ENCODE assay signal across 16 cellular contexts in genomic region chr1:71861022-71861421, GRCh38.
A peak's percentile ranks its signal among the peaks of the same experiment; 100 is the strongest.
DNase-seq lines count a peak whose midpoint lies in the region; ATAC-seq, FAIRE-seq and TF ChIP-seq lines count a peak whose summit lies in the region.
"Had no signal": no experiment of that assay in that cellular context is flagged by ENCODE, and none has a peak within 500 bp of the region (broad histone marks: within the 10 kb centered on the region; RNA-seq: fewer than 3 reads in every experiment).

No MANE protein-coding gene starts in this region.

- H3K9me1 ChIP-seq in keratinocyte (ENCODE audit: control insufficient read depth, extremely low read depth, insufficient read depth, low read length): no peaks in the 10 kb centered on the region

- CTCF ChIA-PET in HCT116 (lab: Charles Lee): no interaction called here
- CTCF ChIA-PET in activated CD8-positive, alpha-beta memory T cell treated with anti-CD3 and anti-CD28 coated beads, Interleukin-2, amount 10 ng/mL, durations not matched to agents 7 days and 5 days (lab: Charles Lee): no interaction called here

- ATAC-seq in HCT116: no peak
- ATAC-seq in activated CD8-positive, alpha-beta memory T cell treated with anti-CD3 and anti-CD28 coated beads, Interleukin-2, amount 10 ng/mL, durations not matched to agents 7 days and 5 days: no peak
- ATAC-seq: left lung had no signal

- H3K9me2 ChIP-seq in HCT116 (ENCODE audit: insufficient read depth): no peaks in the 10 kb centered on the region

- H3K4me2 ChIP-seq in HCT116 (ENCODE audit: low read length) (no peak overlapping the region), keratinocyte (ENCODE audit: control insufficient read depth, extremely low read depth, insufficient read depth, low read depth, low read length) (peak overlapping the region; percentile 20)
- H3K4me2 ChIP-seq: neural progenitor cell had no signal

- H4K20me1 ChIP-seq in HCT116 (ENCODE audit: insufficient read depth): no peaks in the 10 kb centered on the region
- no peaks in the 10 kb centered on the region for H4K20me1 ChIP-seq in keratinocyte (ENCODE audit: control insufficient read depth, extremely low read depth, insufficient read depth, low read length)

- H3K27ac ChIP-seq in HCT116 (ENCODE audit: low read depth, low read length) (no peak overlapping the region), keratinocyte (ENCODE audit: control insufficient read depth, insufficient read depth, low read length) (peak overlapping the region; percentile 1)
- H3K27ac ChIP-seq: left lung, neural progenitor cell had no signal

- no peaks in the 10 kb centered on the region for H3K36me3 ChIP-seq in HCT116 (ENCODE audit: control insufficient read depth in 1 of 2, insufficient read depth in 2 of 2, low read length in 2 of 2)
- H3K36me3 ChIP-seq in keratinocyte (ENCODE audit: control insufficient read depth in 2 of 2, extremely low read depth in 1 of 2, insufficient read depth in 2 of 2, low read length in 2 of 2): no peaks in the 10 kb centered on the region
- H3K36me3 ChIP-seq: left lung, neural progenitor cell had no signal

- intact Hi-C loops in HCT116 (cut with micrococcal nuclease): no loop called here

- peaks cover 5 to 7% of the 10 kb centered on the region in 2 experiments; a peak in 2 of 4 replicates for H3K9me3 ChIP-seq in HCT116 (ENCODE audit: control insufficient read depth in 1 of 2, insufficient read depth in 1 of 2, low read depth in 1 of 2, low read length in 2 of 2)
- no peaks in the 10 kb centered on the region for H3K9me3 ChIP-seq in keratinocyte (ENCODE audit: control insufficient read depth, low read depth, low read length)
- H3K9me3 ChIP-seq: left lung had no signal

- H3K27me3 Mint-ChIP-seq in activated CD8-positive, alpha-beta memory T cell treated with anti-CD3 and anti-CD28 coated beads, Interleukin-2, amount 10 ng/mL, durations not matched to agents 7 days and 5 days: no peaks in the 10 kb centered on the region
- H3K27me3 Mint-ChIP-seq: activated naive CD4-positive, alpha-beta T cell treated with anti-CD3 and anti-CD28 coated beads, Interleukin-2, amount 10 ng/mL, durations not matched to agents 7 days and 5 days; IgD-negative memory B cell had no signal

- H3K27me3 ChIP-seq in HCT116 (ENCODE audit: insufficient read depth, low read length) (no peaks in the 10 kb centered on the region), keratinocyte (ENCODE audit: control insufficient read depth, extremely low read depth, insufficient read depth, low read length) (no peaks in the 10 kb centered on the region)
- H3K27me3 ChIP-seq: left lung, neural progenitor cell had no signal

- H3K79me2 ChIP-seq in HCT116 (ENCODE audit: insufficient read depth, low read length): no peaks in the 10 kb centered on the region
- H3K79me2 ChIP-seq in keratinocyte (ENCODE audit: control insufficient read depth, insufficient read depth, low read length): no peaks in the 10 kb centered on the region

- no peaks in the 10 kb centered on the region for H3K36me3 Mint-ChIP-seq in activated CD8-positive, alpha-beta memory T cell treated with anti-CD3 and anti-CD28 coated beads, Interleukin-2, amount 10 ng/mL, durations not matched to agents 7 days and 5 days
- H3K36me3 Mint-ChIP-seq: activated naive CD4-positive, alpha-beta T cell treated with anti-CD3 and anti-CD28 coated beads, Interleukin-2, amount 10 ng/mL, durations not matched to agents 7 days and 5 days; IgD-negative memory B cell; neural progenitor cell had no signal

- H2AFZ ChIP-seq in HCT116 (ENCODE audit: low read depth, low read length, poor library complexity, severe bottlenecking) (no peak overlapping the region), keratinocyte (ENCODE audit: control insufficient read depth, low read length) (no peak overlapping the region)
- H2AFZ ChIP-seq: neural progenitor cell had no signal

- peak; percentile 9 for DNase-seq in CD1c-positive myeloid dendritic cell (ENCODE audit: extremely low spot score)
- DNase-seq in HCT116 (ENCODE audit: low read depth, low spot score): no peak
- DNase-seq in amniotic stem cell (lab: John Stamatoyannopoulos, UW): peak; percentile 10
- DNase-seq in keratinocyte (ENCODE audit: low read depth, low spot score): peak; percentile 7
- DNase-seq in activated CD8-positive, alpha-beta memory T cell treated with anti-CD3 and anti-CD28 coated beads, Interleukin-2, amount 10 ng/mL, durations not matched to agents 7 days and 5 days: no peak
- DNase-seq in stimulated activated CD8-positive, alpha-beta memory T cell treated with anti-CD3 and anti-CD28 coated beads, Interleukin-4, amount 100 ng/mL, for 48 hours: no peak
- no peak for DNase-seq in NCI-H2029 treated with DMSO at 0.1 percent for 48 hours (lab: John Stamatoyannopoulos, UW)
- no peak for DNase-seq in ecto neural progenitor cell (ENCODE audit: low spot score)
- DNase-seq: activated CD4-positive, alpha-beta T cell treated with anti-CD3 and anti-CD28 coated beads, Interleukin-2, amount 50 U/mL, for 1 hour; activated naive CD4-positive, alpha-beta T cell treated with anti-CD3 and anti-CD28 coated beads, Interleukin-2, amount 10 ng/mL, durations not matched to agents 7 days and 5 days; glutamatergic neuron; left lung; NCI-H187 treated with DMSO at 0.1 percent for 48 hours had no signal

- H3K4me1 Mint-ChIP-seq in activated CD8-positive, alpha-beta memory T cell treated with anti-CD3 and anti-CD28 coated beads, Interleukin-2, amount 10 ng/mL, durations not matched to agents 7 days and 5 days: no peaks in the 10 kb centered on the region
- H3K4me1 Mint-ChIP-seq: activated naive CD4-positive, alpha-beta T cell treated with anti-CD3 and anti-CD28 coated beads, Interleukin-2, amount 10 ng/mL, durations not matched to agents 7 days and 5 days; IgD-negative memory B cell had no signal

- no peak overlapping the region for H3K4me3 Mint-ChIP-seq in activated CD8-positive, alpha-beta memory T cell treated with anti-CD3 and anti-CD28 coated beads, Interleukin-2, amount 10 ng/mL, durations not matched to agents 7 days and 5 days
- H3K4me3 Mint-ChIP-seq: activated naive CD4-positive, alpha-beta T cell treated with anti-CD3 and anti-CD28 coated beads, Interleukin-2, amount 10 ng/mL, durations not matched to agents 7 days and 5 days; IgD-negative memory B cell; neural progenitor cell had no signal

- H3K9me3 Mint-ChIP-seq in activated CD8-positive, alpha-beta memory T cell treated with anti-CD3 and anti-CD28 coated beads, Interleukin-2, amount 10 ng/mL, durations not matched to agents 7 days and 5 days (ENCODE audit: low read depth): peaks cover 4% of the 10 kb centered on the region
- H3K9me3 Mint-ChIP-seq: neural progenitor cell had no signal

- POLR2A ChIA-PET in HCT116 (lab: Charles Lee): no interaction called here

- no TSS peak for BruUV-seq in HCT116 (replicated peaks; lab: Mats Ljungman, UMichigan)

- H3K4me3 ChIP-seq in HCT116 (replicated peaks in 1 of 2; ENCODE audit: low read depth in 1 of 2, low read length in 2 of 2) (no peak overlapping the region), keratinocyte (ENCODE audit: control insufficient read depth in 2 of 3, extremely low read depth in 1 of 3, insufficient read depth in 2 of 3, low read depth in 1 of 3, low read length in 3 of 3) (no peak overlapping the region)
- H3K4me3 ChIP-seq: left lung, neural progenitor cell had no signal

- FAIRE-seq in keratinocyte (lab: Jason Lieb, UNC): peak; percentile 43
- FAIRE-seq: colon had no signal

- TF ChIP-seq POLR2A in HCT116 (IDR thresholded peaks at IDR 0.05; ENCODE audit: borderline replicate concordance, extremely low read depth, insufficient read depth, insufficient read length): no peak

- no peak for TF ChIP-seq RAD21 in HCT116 (IDR thresholded peaks at IDR 0.05; ENCODE audit: low read depth)

- H3K9ac ChIP-seq in HCT116 (ENCODE audit: low read length) (no peak overlapping the region), keratinocyte (ENCODE audit: control insufficient read depth, extremely low read depth, insufficient read depth, low read length) (no peak overlapping the region)
- H3K9ac ChIP-seq: neural progenitor cell had no signal

- H3K27ac Mint-ChIP-seq in activated CD8-positive, alpha-beta memory T cell treated with anti-CD3 and anti-CD28 coated beads, Interleukin-2, amount 10 ng/mL, durations not matched to agents 7 days and 5 days: no peak overlapping the region
- H3K27ac Mint-ChIP-seq: activated naive CD4-positive, alpha-beta T cell treated with anti-CD3 and anti-CD28 coated beads, Interleukin-2, amount 10 ng/mL, durations not matched to agents 7 days and 5 days; IgD-negative memory B cell; neural progenitor cell had no signal

- H3K4me1 ChIP-seq in HCT116 (ENCODE audit: control insufficient read depth in 1 of 2, insufficient read depth in 2 of 2, low read length in 2 of 2) (no peaks in the 10 kb centered on the region), keratinocyte (ENCODE audit: control insufficient read depth, extremely low read depth, insufficient read depth, low read length) (peaks cover 16% of the 10 kb centered on the region)
- H3K4me1 ChIP-seq: neural progenitor cell had no signal

- dilution Hi-C loops in keratinocyte (cut with MboI; ENCODE audit: extremely low pct_ligation_motif_present, low sequenced_read_pairs): no loop called here

- TF ChIP-seq CTCF in HCT116 (IDR thresholded peaks at IDR 0.05 in 2 of 3, conservative IDR thresholded peaks at IDR 0.05 in 1 of 3; ENCODE audit: borderline replicate concordance in 1 of 3, insufficient read depth in 1 of 3, low read depth in 2 of 3, low read length in 2 of 3) (no peak), keratinocyte (optimal IDR thresholded peaks at IDR 0.05 in 1 of 3, IDR thresholded peaks at IDR 0.05 in 1 of 3, conservative IDR thresholded peaks at IDR 0.05 in 1 of 3; ENCODE audit: extremely low read depth in 1 of 3, insufficient read depth in 2 of 3, low read length in 3 of 3) (no peak)

- RAD21 ChIA-PET in HCT116 (lab: Charles Lee; ENCODE audit: low non-redundant PET in 1 of 2, low total read pairs in 2 of 2, uncharacterized antibody in 2 of 2, unreplicated experiment in 2 of 2): no interaction called here

TF ChIP-seq in HCT116, 20 proteins besides CTCF, POLR2A, EP300 and RAD21:
- TF ChIP-seq TCF7L2 (IDR thresholded peaks at IDR 0.05; ENCODE audit: borderline replicate concordance, extremely low read depth, insufficient read depth, insufficient read length) (peak; percentile 55), ZNF274 (IDR thresholded peaks at IDR 0.05; ENCODE audit: low read depth, low read length) (no peak), ATF3 (IDR thresholded peaks at IDR 0.05) (no peak)
TF ChIP-seq in HCT116: peak in this region for 1.

Comparison
In these comparisons a context has a peak if more than half of its experiments do, and no peak if none do; other contexts are left out.
1. DNase-seq: peak in CD1c-positive myeloid dendritic cell (single experiment), amniotic stem cell (single experiment) and keratinocyte (single experiment); none in HCT116 (single experiment), activated CD8-positive, alpha-beta memory T cell treated with anti-CD3 and anti-CD28 coated beads, Interleukin-2, amount 10 ng/mL, durations not matched to agents 7 days and 5 days (single experiment), stimulated activated CD8-positive, alpha-beta memory T cell treated with anti-CD3 and anti-CD28 coated beads, Interleukin-4, amount 100 ng/mL, for 48 hours (single experiment), NCI-H2029 treated with DMSO at 0.1 percent for 48 hours (single experiment) and ecto neural progenitor cell (single experiment).